1 cellular context compared by ENCODE assay signal in the genomic region with DNA sequence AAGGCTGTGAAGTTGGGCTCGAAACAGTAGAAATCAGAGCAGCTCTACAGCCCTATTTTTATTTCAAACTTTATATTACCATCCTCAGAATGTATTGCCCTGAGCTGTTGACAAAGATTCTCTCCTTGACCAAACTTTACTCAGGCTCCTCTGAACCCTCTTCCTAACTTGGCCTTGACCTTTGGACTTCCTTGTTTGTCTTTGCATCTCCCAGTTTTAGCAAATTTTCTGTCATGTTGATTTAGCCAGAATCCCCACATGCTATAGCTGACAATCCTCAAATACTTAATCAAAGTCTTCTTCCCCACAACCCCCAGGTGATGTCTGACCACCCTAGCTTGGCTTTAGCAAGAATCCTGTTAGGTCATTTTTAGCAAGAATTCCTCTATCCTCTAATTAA.
TF ChIP-seq lines count a peak whose summit lies in the region.

No MANE protein-coding gene starts in this region.

TF ChIP-seq in HepG2, 621 proteins besides CTCF, POLR2A, EP300 and RAD21 (continued from another document and continues in another):
- TF ChIP-seq, protein P1, sequence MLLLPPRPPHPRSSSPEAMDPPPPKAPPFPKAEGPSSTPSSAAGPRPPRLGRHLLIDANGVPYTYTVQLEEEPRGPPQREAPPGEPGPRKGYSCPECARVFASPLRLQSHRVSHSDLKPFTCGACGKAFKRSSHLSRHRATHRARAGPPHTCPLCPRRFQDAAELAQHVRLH (CRISPR knock-in tag; IDR thresholded peaks at IDR 0.05; ENCODE audit: borderline replicate concordance, low read depth), result no peak
- TF ChIP-seq ZNF724P (CRISPR knock-in tag; IDR thresholded peaks at IDR 0.05; ENCODE audit: borderline replicate concordance) (no peak), MEIS2 (CRISPR knock-in tag; IDR thresholded peaks at IDR 0.05) (no peak), IKZF1 (IDR thresholded peaks at IDR 0.05) (no peak), AGO1 (IDR thresholded peaks at IDR 0.05; ENCODE audit: low read depth, low read length, poor library complexity, severe bottlenecking) (no peak), KDM1A (CRISPR knock-in tag; IDR thresholded peaks at IDR 0.05) (peak; percentile 67; the same call in 1 of the 2 replicates), ZKSCAN1 (IDR thresholded peaks at IDR 0.05; ENCODE audit: low read length) (no peak), ZNF557 (CRISPR knock-in tag; IDR thresholded peaks at IDR 0.05) (no peak), SNRNP70 (IDR thresholded peaks at IDR 0.05; ENCODE audit: low read depth, low read length) (no peak), RCOR2 (CRISPR knock-in tag; IDR thresholded peaks at IDR 0.05) (peak; percentile 73), TOE1 (CRISPR knock-in tag; IDR thresholded peaks at IDR 0.05) (no peak), ZSCAN25 (CRISPR knock-in tag; IDR thresholded peaks at IDR 0.05) (0 out of 2 replicates have a peak, but pooled peaks have one; percentile 23), MYNN (CRISPR knock-in tag; IDR thresholded peaks at IDR 0.05; ENCODE audit: low read depth) (no peak), RFX1 (IDR thresholded peaks at IDR 0.05) (no peak), ZEB1 (IDR thresholded peaks at IDR 0.05; ENCODE audit: insufficient replicate concordance, low read depth) (peak; percentile 51), MIER2 (CRISPR knock-in tag; IDR thresholded peaks at IDR 0.05) (peak; percentile 41; the same call in 1 of the 2 replicates), ZNF589 (CRISPR knock-in tag; conservative IDR thresholded peaks at IDR 0.05) (no peak), REXO4 (CRISPR knock-in tag; IDR thresholded peaks at IDR 0.05; ENCODE audit: borderline replicate concordance) (no peak), RARG (CRISPR knock-in tag; IDR thresholded peaks at IDR 0.05; ENCODE audit: low read depth) (no peak), HNF4G (IDR thresholded peaks at IDR 0.05; ENCODE audit: borderline replicate concordance, low read depth, low read length) (peak; percentile 86), HNF4G (CRISPR knock-in tag; IDR thresholded peaks at IDR 0.05; ENCODE audit: borderline replicate concordance, low read depth) (peak; percentile 48; the same call in 1 of the 2 replicates), SALL1 (CRISPR knock-in tag; IDR thresholded peaks at IDR 0.05) (peak; percentile 79), ZZZ3 (CRISPR knock-in tag; IDR thresholded peaks at IDR 0.05; ENCODE audit: borderline replicate concordance) (no peak), TGIF2 (CRISPR knock-in tag; IDR thresholded peaks at IDR 0.05) (no peak), HCFC1 (IDR thresholded peaks at IDR 0.05; ENCODE audit: low read depth, low read length) (no peak), ZNF296 (CRISPR knock-in tag; conservative IDR thresholded peaks at IDR 0.05) (no peak), RFXAP (CRISPR knock-in tag; IDR thresholded peaks at IDR 0.05; ENCODE audit: borderline replicate concordance) (no peak), ZNF660 (CRISPR knock-in tag; IDR thresholded peaks at IDR 0.05; ENCODE audit: borderline replicate concordance, low read depth) (no peak), SNAI1 (CRISPR knock-in tag; IDR thresholded peaks at IDR 0.05; ENCODE audit: borderline replicate concordance) (no peak), NR2F2 (IDR thresholded peaks at IDR 0.05; ENCODE audit: borderline replicate concordance, low read depth) (peak; percentile 60; the same call in 1 of the 2 replicates), SATB2 (CRISPR knock-in tag; IDR thresholded peaks at IDR 0.05) (no peak), HDAC6 (IDR thresholded peaks at IDR 0.05; ENCODE audit: low read depth, low read length) (no peak), ELF1 (CRISPR knock-in tag; IDR thresholded peaks at IDR 0.05) (peak; percentile 54; the same call in 1 of the 2 replicates), SP1 (IDR thresholded peaks at IDR 0.05) (no peak), SP1 (CRISPR knock-in tag; IDR thresholded peaks at IDR 0.05) (no peak), ZFP41 (CRISPR knock-in tag; IDR thresholded peaks at IDR 0.05; ENCODE audit: borderline replicate concordance) (no peak), PHF5A (CRISPR knock-in tag; IDR thresholded peaks at IDR 0.05; ENCODE audit: low read depth, unreplicated experiment) (no peak), NCOR1 (IDR thresholded peaks at IDR 0.05; ENCODE audit: borderline replicate concordance, low read length) (peak; percentile 89), GFI1 (CRISPR knock-in tag; IDR thresholded peaks at IDR 0.05; ENCODE audit: borderline replicate concordance) (peak; percentile 68), TCF7 (IDR thresholded peaks at IDR 0.05; ENCODE audit: low read depth) (peak; percentile 50), ZNF629 (CRISPR knock-in tag; conservative IDR thresholded peaks at IDR 0.05) (no peak), CBX5 (CRISPR knock-in tag; IDR thresholded peaks at IDR 0.05; ENCODE audit: borderline replicate concordance) (no peak)
- TF ChIP-seq, protein P2, sequence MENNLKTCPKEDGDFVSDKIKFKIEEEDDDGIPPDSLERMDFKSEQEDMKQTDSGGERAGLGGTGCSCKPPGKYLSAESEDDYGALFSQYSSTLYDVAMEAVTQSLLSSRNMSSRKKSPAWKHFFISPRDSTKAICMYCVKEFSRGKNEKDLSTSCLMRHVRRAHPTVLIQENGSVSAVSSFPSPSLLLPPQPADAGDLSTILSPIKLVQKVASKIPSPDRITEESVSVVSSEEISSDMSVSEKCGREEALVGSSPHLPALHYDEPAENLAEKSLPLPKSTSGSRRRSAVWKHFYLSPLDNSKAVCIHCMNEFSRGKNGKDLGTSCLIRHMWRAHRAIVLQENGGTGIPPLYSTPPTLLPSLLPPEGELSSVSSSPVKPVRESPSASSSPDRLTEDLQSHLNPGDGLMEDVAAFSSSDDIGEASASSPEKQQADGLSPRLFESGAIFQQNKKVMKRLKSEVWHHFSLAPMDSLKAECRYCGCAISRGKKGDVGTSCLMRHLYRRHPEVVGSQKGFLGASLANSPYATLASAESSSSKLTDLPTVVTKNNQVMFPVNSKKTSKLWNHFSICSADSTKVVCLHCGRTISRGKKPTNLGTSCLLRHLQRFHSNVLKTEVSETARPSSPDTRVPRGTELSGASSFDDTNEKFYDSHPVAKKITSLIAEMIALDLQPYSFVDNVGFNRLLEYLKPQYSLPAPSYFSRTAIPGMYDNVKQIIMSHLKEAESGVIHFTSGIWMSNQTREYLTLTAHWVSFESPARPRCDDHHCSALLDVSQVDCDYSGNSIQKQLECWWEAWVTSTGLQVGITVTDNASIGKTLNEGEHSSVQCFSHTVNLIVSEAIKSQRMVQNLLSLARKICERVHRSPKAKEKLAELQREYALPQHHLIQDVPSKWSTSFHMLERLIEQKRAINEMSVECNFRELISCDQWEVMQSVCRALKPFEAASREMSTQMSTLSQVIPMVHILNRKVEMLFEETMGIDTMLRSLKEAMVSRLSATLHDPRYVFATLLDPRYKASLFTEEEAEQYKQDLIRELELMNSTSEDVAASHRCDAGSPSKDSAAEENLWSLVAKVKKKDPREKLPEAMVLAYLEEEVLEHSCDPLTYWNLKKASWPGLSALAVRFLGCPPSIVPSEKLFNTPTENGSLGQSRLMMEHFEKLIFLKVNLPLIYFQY (CRISPR knock-in tag; IDR thresholded peaks at IDR 0.05; ENCODE audit: borderline replicate concordance), result no peak; the same call in 1 of the 2 replicates
- TF ChIP-seq, protein P3, sequence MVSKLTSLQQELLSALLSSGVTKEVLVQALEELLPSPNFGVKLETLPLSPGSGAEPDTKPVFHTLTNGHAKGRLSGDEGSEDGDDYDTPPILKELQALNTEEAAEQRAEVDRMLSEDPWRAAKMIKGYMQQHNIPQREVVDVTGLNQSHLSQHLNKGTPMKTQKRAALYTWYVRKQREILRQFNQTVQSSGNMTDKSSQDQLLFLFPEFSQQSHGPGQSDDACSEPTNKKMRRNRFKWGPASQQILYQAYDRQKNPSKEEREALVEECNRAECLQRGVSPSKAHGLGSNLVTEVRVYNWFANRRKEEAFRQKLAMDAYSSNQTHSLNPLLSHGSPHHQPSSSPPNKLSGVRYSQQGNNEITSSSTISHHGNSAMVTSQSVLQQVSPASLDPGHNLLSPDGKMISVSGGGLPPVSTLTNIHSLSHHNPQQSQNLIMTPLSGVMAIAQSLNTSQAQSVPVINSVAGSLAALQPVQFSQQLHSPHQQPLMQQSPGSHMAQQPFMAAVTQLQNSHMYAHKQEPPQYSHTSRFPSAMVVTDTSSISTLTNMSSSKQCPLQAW (CRISPR knock-in tag; IDR thresholded peaks at IDR 0.05), result no peak
- TF ChIP-seq, protein P4, sequence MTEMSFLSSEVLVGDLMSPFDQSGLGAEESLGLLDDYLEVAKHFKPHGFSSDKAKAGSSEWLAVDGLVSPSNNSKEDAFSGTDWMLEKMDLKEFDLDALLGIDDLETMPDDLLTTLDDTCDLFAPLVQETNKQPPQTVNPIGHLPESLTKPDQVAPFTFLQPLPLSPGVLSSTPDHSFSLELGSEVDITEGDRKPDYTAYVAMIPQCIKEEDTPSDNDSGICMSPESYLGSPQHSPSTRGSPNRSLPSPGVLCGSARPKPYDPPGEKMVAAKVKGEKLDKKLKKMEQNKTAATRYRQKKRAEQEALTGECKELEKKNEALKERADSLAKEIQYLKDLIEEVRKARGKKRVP (CRISPR knock-in tag; IDR thresholded peaks at IDR 0.05), result 0 out of 4 replicates have a peak, but pooled peaks of 1 of the 2 experiments have one; percentile 37
- TF ChIP-seq, protein P5, sequence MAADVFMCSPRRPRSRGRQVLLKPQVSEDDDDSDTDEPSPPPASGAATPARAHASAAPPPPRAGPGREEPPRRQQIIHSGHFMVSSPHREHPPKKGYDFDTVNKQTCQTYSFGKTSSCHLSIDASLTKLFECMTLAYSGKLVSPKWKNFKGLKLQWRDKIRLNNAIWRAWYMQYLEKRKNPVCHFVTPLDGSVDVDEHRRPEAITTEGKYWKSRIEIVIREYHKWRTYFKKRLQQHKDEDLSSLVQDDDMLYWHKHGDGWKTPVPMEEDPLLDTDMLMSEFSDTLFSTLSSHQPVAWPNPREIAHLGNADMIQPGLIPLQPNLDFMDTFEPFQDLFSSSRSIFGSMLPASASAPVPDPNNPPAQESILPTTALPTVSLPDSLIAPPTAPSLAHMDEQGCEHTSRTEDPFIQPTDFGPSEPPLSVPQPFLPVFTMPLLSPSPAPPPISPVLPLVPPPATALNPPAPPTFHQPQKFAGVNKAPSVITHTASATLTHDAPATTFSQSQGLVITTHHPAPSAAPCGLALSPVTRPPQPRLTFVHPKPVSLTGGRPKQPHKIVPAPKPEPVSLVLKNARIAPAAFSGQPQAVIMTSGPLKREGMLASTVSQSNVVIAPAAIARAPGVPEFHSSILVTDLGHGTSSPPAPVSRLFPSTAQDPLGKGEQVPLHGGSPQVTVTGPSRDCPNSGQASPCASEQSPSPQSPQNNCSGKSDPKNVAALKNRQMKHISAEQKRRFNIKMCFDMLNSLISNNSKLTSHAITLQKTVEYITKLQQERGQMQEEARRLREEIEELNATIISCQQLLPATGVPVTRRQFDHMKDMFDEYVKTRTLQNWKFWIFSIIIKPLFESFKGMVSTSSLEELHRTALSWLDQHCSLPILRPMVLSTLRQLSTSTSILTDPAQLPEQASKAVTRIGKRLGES (CRISPR knock-in tag; IDR thresholded peaks at IDR 0.05; ENCODE audit: borderline replicate concordance), result no peak
- TF ChIP-seq, protein P6, sequence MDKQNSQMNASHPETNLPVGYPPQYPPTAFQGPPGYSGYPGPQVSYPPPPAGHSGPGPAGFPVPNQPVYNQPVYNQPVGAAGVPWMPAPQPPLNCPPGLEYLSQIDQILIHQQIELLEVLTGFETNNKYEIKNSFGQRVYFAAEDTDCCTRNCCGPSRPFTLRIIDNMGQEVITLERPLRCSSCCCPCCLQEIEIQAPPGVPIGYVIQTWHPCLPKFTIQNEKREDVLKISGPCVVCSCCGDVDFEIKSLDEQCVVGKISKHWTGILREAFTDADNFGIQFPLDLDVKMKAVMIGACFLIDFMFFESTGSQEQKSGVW (CRISPR knock-in tag; IDR thresholded peaks at IDR 0.05; ENCODE audit: borderline replicate concordance), result no peak
- TF ChIP-seq, protein P7, sequence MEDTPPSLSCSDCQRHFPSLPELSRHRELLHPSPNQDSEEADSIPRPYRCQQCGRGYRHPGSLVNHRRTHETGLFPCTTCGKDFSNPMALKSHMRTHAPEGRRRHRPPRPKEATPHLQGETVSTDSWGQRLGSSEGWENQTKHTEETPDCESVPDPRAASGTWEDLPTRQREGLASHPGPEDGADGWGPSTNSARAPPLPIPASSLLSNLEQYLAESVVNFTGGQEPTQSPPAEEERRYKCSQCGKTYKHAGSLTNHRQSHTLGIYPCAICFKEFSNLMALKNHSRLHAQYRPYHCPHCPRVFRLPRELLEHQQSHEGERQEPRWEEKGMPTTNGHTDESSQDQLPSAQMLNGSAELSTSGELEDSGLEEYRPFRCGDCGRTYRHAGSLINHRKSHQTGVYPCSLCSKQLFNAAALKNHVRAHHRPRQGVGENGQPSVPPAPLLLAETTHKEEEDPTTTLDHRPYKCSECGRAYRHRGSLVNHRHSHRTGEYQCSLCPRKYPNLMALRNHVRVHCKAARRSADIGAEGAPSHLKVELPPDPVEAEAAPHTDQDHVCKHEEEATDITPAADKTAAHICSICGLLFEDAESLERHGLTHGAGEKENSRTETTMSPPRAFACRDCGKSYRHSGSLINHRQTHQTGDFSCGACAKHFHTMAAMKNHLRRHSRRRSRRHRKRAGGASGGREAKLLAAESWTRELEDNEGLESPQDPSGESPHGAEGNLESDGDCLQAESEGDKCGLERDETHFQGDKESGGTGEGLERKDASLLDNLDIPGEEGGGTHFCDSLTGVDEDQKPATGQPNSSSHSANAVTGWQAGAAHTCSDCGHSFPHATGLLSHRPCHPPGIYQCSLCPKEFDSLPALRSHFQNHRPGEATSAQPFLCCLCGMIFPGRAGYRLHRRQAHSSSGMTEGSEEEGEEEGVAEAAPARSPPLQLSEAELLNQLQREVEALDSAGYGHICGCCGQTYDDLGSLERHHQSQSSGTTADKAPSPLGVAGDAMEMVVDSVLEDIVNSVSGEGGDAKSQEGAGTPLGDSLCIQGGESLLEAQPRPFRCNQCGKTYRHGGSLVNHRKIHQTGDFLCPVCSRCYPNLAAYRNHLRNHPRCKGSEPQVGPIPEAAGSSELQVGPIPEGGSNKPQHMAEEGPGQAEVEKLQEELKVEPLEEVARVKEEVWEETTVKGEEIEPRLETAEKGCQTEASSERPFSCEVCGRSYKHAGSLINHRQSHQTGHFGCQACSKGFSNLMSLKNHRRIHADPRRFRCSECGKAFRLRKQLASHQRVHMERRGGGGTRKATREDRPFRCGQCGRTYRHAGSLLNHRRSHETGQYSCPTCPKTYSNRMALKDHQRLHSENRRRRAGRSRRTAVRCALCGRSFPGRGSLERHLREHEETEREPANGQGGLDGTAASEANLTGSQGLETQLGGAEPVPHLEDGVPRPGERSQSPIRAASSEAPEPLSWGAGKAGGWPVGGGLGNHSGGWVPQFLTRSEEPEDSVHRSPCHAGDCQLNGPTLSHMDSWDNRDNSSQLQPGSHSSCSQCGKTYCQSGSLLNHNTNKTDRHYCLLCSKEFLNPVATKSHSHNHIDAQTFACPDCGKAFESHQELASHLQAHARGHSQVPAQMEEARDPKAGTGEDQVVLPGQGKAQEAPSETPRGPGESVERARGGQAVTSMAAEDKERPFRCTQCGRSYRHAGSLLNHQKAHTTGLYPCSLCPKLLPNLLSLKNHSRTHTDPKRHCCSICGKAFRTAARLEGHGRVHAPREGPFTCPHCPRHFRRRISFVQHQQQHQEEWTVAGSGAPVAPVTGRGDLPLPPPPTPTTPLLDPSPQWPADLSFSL (CRISPR knock-in tag; IDR thresholded peaks at IDR 0.05), result no peak
